1 cellular context compared by ENCODE assay signal in the genomic region with DNA sequence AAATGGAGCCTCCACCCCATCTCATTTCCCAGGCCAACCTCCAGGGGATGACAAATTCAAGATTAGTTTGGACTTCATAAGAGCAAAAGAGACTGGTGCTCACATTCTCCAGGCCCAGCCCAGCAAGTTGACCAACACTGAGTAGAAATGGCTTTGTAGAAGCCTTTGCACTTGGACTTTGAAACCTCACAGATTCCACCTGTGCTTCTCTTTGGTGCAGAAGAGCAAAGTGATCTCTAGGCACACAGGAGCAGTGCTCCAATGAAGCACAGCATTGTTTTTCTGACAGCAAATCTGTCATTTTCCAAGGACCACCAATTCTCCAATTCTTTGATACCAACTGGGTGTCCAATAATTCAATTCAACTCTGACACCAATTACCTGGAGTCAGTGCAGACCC.
TF ChIP-seq lines count a peak whose summit lies in the region.

No MANE protein-coding gene starts in this region.

TF ChIP-seq in HepG2, 621 proteins besides CTCF, POLR2A, EP300 and RAD21 (continued from another document and continues in another):
- TF ChIP-seq, protein P1, sequence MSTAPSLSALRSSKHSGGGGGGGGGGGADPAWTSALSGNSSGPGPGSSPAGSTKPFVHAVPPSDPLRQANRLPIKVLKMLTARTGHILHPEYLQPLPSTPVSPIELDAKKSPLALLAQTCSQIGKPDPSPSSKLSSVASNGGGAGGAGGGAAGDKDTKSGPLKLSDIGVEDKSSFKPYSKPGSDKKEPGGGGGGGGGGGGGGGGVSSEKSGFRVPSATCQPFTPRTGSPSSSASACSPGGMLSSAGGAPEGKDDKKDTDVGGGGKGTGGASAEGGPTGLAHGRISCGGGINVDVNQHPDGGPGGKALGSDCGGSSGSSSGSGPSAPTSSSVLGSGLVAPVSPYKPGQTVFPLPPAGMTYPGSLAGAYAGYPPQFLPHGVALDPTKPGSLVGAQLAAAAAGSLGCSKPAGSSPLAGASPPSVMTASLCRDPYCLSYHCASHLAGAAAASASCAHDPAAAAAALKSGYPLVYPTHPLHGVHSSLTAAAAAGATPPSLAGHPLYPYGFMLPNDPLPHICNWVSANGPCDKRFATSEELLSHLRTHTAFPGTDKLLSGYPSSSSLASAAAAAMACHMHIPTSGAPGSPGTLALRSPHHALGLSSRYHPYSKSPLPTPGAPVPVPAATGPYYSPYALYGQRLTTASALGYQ (CRISPR knock-in tag; IDR thresholded peaks at IDR 0.05) = no peak
- TF ChIP-seq ZC3H13 (CRISPR knock-in tag; IDR thresholded peaks at IDR 0.05) (no peak), HNF4A (CRISPR knock-in tag; IDR thresholded peaks at IDR 0.05) (peak; percentile 87), ZNF570 (CRISPR knock-in tag; IDR thresholded peaks at IDR 0.05; ENCODE audit: borderline replicate concordance) (no peak), ZFP62 (CRISPR knock-in tag; IDR thresholded peaks at IDR 0.05) (no peak), SALL1 (CRISPR knock-in tag; IDR thresholded peaks at IDR 0.05) (peak; percentile 31; the same call in 1 of the 2 replicates), TCF7L2 (IDR thresholded peaks at IDR 0.05; ENCODE audit: low read depth, low read length) (no peak), ZSCAN20 (CRISPR knock-in tag; IDR thresholded peaks at IDR 0.05; ENCODE audit: borderline replicate concordance) (no peak), ZSCAN31 (CRISPR knock-in tag; IDR thresholded peaks at IDR 0.05; ENCODE audit: low read depth) (no peak), FOXA3 (CRISPR knock-in tag; IDR thresholded peaks at IDR 0.05) (0 out of 2 replicates have a peak, but pooled peaks have one; percentile 9), ZNF644 (CRISPR knock-in tag; IDR thresholded peaks at IDR 0.05; ENCODE audit: low read depth) (peak; percentile 95), RFX3 (CRISPR knock-in tag; IDR thresholded peaks at IDR 0.05) (no peak), ZNF703 (CRISPR knock-in tag; IDR thresholded peaks at IDR 0.05; ENCODE audit: borderline replicate concordance) (no peak), PHF20 (CRISPR knock-in tag; IDR thresholded peaks at IDR 0.05) (no peak), ZNF460 (CRISPR knock-in tag; IDR thresholded peaks at IDR 0.05; ENCODE audit: borderline replicate concordance) (no peak), SIN3A (IDR thresholded peaks at IDR 0.05; ENCODE audit: borderline replicate concordance, low read depth, low read length) (no peak), MAFK (conservative IDR thresholded peaks at IDR 0.05 in 1 of 2, IDR thresholded peaks at IDR 0.05 in 1 of 2; ENCODE audit: low read length in 2 of 2) (no peak), ZNF766 (CRISPR knock-in tag; IDR thresholded peaks at IDR 0.05; ENCODE audit: borderline replicate concordance) (no peak), ZNF746 (CRISPR knock-in tag; IDR thresholded peaks at IDR 0.05) (no peak), TGIF2 (CRISPR knock-in tag; IDR thresholded peaks at IDR 0.05) (no peak; the same call in 1 of the 2 replicates), GATAD1 (CRISPR knock-in tag; IDR thresholded peaks at IDR 0.05) (no peak), FOSL2 (CRISPR knock-in tag; IDR thresholded peaks at IDR 0.05) (peak; percentile 30; the same call in 1 of the 2 replicates), SIN3B (IDR thresholded peaks at IDR 0.05; ENCODE audit: low read length) (no peak), SAP130 (CRISPR knock-in tag; IDR thresholded peaks at IDR 0.05; ENCODE audit: low read depth) (peak; percentile 49), ZNF432 (CRISPR knock-in tag; IDR thresholded peaks at IDR 0.05; ENCODE audit: borderline replicate concordance) (no peak), MAF1 (CRISPR knock-in tag; IDR thresholded peaks at IDR 0.05; ENCODE audit: borderline replicate concordance) (no peak), MED1 (CRISPR knock-in tag; IDR thresholded peaks at IDR 0.05) (no peak), ZNF614 (CRISPR knock-in tag; IDR thresholded peaks at IDR 0.05; ENCODE audit: borderline replicate concordance) (no peak), ZNF552 (CRISPR knock-in tag; IDR thresholded peaks at IDR 0.05; ENCODE audit: borderline replicate concordance) (no peak), NR2F6 (IDR thresholded peaks at IDR 0.05) (no peak), NR2F6 (CRISPR knock-in tag; IDR thresholded peaks at IDR 0.05) (no peak), RARA (CRISPR knock-in tag; IDR thresholded peaks at IDR 0.05) (peak; percentile 30; the same call in 1 of the 2 replicates), REL (CRISPR knock-in tag; conservative IDR thresholded peaks at IDR 0.05) (no peak), AHR (CRISPR knock-in tag; IDR thresholded peaks at IDR 0.05) (no peak)
- TF ChIP-seq, protein P2, sequence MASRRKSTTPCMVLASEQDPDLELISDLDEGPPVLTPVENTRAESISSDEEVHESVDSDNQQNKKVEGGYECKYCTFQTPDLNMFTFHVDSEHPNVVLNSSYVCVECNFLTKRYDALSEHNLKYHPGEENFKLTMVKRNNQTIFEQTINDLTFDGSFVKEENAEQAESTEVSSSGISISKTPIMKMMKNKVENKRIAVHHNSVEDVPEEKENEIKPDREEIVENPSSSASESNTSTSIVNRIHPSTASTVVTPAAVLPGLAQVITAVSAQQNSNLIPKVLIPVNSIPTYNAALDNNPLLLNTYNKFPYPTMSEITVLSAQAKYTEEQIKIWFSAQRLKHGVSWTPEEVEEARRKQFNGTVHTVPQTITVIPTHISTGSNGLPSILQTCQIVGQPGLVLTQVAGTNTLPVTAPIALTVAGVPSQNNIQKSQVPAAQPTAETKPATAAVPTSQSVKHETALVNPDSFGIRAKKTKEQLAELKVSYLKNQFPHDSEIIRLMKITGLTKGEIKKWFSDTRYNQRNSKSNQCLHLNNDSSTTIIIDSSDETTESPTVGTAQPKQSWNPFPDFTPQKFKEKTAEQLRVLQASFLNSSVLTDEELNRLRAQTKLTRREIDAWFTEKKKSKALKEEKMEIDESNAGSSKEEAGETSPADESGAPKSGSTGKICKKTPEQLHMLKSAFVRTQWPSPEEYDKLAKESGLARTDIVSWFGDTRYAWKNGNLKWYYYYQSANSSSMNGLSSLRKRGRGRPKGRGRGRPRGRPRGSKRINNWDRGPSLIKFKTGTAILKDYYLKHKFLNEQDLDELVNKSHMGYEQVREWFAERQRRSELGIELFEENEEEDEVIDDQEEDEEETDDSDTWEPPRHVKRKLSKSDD (CRISPR knock-in tag; IDR thresholded peaks at IDR 0.05; ENCODE audit: low read depth) = no peak
- TF ChIP-seq, protein P3, sequence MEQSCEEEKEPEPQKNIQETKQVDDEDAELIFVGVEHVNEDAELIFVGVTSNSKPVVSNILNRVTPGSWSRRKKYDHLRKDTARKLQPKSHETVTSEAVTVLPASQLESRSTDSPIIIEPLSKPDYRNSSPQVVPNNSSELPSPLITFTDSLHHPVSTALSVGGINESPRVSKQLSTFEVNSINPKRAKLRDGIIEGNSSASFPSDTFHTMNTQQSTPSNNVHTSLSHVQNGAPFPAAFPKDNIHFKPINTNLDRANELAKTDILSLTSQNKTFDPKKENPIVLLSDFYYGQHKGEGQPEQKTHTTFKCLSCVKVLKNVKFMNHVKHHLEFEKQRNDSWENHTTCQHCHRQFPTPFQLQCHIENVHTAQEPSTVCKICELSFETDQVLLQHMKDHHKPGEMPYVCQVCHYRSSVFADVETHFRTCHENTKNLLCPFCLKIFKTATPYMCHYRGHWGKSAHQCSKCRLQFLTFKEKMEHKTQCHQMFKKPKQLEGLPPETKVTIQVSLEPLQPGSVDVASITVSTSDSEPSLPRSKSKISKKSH (CRISPR knock-in tag; IDR thresholded peaks at IDR 0.05; ENCODE audit: borderline replicate concordance) = no peak
- TF ChIP-seq, protein P4, sequence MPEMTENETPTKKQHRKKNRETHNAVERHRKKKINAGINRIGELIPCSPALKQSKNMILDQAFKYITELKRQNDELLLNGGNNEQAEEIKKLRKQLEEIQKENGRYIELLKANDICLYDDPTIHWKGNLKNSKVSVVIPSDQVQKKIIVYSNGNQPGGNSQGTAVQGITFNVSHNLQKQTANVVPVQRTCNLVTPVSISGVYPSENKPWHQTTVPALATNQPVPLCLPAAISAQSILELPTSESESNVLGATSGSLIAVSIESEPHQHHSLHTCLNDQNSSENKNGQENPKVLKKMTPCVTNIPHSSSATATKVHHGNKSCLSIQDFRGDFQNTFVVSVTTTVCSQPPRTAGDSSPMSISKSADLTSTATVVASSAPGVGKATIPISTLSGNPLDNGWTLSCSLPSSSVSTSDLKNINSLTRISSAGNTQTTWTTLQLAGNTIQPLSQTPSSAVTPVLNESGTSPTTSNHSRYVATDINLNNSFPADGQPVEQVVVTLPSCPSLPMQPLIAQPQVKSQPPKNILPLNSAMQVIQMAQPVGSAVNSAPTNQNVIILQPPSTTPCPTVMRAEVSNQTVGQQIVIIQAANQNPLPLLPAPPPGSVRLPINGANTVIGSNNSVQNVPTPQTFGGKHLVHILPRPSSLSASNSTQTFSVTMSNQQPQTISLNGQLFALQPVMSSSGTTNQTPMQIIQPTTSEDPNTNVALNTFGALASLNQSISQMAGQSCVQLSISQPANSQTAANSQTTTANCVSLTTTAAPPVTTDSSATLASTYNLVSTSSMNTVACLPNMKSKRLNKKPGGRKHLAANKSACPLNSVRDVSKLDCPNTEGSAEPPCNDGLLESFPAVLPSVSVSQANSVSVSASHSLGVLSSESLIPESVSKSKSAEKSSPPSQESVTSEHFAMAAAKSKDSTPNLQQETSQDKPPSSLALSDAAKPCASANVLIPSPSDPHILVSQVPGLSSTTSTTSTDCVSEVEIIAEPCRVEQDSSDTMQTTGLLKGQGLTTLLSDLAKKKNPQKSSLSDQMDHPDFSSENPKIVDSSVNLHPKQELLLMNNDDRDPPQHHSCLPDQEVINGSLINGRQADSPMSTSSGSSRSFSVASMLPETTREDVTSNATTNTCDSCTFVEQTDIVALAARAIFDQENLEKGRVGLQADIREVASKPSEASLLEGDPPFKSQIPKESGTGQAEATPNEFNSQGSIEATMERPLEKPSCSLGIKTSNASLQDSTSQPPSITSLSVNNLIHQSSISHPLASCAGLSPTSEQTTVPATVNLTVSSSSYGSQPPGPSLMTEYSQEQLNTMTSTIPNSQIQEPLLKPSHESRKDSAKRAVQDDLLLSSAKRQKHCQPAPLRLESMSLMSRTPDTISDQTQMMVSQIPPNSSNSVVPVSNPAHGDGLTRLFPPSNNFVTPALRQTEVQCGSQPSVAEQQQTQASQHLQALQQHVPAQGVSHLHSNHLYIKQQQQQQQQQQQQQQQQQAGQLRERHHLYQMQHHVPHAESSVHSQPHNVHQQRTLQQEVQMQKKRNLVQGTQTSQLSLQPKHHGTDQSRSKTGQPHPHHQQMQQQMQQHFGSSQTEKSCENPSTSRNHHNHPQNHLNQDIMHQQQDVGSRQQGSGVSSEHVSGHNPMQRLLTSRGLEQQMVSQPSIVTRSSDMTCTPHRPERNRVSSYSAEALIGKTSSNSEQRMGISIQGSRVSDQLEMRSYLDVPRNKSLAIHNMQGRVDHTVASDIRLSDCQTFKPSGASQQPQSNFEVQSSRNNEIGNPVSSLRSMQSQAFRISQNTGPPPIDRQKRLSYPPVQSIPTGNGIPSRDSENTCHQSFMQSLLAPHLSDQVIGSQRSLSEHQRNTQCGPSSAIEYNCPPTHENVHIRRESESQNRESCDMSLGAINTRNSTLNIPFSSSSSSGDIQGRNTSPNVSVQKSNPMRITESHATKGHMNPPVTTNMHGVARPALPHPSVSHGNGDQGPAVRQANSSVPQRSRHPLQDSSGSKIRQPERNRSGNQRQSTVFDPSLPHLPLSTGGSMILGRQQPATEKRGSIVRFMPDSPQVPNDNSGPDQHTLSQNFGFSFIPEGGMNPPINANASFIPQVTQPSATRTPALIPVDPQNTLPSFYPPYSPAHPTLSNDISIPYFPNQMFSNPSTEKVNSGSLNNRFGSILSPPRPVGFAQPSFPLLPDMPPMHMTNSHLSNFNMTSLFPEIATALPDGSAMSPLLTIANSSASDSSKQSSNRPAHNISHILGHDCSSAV (CRISPR knock-in tag; IDR thresholded peaks at IDR 0.05; ENCODE audit: borderline replicate concordance) = no peak
- TF ChIP-seq, protein P5, sequence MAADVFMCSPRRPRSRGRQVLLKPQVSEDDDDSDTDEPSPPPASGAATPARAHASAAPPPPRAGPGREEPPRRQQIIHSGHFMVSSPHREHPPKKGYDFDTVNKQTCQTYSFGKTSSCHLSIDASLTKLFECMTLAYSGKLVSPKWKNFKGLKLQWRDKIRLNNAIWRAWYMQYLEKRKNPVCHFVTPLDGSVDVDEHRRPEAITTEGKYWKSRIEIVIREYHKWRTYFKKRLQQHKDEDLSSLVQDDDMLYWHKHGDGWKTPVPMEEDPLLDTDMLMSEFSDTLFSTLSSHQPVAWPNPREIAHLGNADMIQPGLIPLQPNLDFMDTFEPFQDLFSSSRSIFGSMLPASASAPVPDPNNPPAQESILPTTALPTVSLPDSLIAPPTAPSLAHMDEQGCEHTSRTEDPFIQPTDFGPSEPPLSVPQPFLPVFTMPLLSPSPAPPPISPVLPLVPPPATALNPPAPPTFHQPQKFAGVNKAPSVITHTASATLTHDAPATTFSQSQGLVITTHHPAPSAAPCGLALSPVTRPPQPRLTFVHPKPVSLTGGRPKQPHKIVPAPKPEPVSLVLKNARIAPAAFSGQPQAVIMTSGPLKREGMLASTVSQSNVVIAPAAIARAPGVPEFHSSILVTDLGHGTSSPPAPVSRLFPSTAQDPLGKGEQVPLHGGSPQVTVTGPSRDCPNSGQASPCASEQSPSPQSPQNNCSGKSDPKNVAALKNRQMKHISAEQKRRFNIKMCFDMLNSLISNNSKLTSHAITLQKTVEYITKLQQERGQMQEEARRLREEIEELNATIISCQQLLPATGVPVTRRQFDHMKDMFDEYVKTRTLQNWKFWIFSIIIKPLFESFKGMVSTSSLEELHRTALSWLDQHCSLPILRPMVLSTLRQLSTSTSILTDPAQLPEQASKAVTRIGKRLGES (CRISPR knock-in tag; IDR thresholded peaks at IDR 0.05; ENCODE audit: borderline replicate concordance) = no peak
- TF ChIP-seq, protein P6, sequence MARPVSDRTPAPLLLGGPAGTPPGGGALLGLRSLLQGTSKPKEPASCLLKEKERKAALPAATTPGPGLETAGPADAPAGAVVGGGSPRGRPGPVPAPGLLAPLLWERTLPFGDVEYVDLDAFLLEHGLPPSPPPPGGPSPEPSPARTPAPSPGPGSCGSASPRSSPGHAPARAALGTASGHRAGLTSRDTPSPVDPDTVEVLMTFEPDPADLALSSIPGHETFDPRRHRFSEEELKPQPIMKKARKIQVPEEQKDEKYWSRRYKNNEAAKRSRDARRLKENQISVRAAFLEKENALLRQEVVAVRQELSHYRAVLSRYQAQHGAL (CRISPR knock-in tag; IDR thresholded peaks at IDR 0.05; ENCODE audit: not compliant biosample characterization) = no peak
- TF ChIP-seq, protein P7, sequence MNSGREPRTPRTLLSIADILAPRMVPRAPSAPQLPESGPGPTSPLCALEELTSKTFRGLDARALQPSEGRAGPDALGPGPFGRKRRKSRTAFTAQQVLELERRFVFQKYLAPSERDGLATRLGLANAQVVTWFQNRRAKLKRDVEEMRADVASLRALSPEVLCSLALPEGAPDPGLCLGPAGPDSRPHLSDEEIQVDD (CRISPR knock-in tag; IDR thresholded peaks at IDR 0.05; ENCODE audit: borderline replicate concordance) = no peak
- TF ChIP-seq, protein P8, sequence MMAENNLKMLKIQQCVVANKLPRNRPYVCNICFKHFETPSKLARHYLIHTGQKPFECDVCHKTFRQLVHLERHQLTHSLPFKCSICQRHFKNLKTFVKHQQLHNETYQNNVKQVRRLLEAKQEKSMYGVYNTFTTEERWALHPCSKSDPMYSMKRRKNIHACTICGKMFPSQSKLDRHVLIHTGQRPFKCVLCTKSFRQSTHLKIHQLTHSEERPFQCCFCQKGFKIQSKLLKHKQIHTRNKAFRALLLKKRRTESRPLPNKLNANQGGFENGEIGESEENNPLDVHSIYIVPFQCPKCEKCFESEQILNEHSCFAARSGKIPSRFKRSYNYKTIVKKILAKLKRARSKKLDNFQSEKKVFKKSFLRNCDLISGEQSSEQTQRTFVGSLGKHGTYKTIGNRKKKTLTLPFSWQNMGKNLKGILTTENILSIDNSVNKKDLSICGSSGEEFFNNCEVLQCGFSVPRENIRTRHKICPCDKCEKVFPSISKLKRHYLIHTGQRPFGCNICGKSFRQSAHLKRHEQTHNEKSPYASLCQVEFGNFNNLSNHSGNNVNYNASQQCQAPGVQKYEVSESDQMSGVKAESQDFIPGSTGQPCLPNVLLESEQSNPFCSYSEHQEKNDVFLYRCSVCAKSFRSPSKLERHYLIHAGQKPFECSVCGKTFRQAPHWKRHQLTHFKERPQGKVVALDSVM (CRISPR knock-in tag; IDR thresholded peaks at IDR 0.05) = no peak
